ENCODE assay signal across 11 cellular contexts in the genomic region with DNA sequence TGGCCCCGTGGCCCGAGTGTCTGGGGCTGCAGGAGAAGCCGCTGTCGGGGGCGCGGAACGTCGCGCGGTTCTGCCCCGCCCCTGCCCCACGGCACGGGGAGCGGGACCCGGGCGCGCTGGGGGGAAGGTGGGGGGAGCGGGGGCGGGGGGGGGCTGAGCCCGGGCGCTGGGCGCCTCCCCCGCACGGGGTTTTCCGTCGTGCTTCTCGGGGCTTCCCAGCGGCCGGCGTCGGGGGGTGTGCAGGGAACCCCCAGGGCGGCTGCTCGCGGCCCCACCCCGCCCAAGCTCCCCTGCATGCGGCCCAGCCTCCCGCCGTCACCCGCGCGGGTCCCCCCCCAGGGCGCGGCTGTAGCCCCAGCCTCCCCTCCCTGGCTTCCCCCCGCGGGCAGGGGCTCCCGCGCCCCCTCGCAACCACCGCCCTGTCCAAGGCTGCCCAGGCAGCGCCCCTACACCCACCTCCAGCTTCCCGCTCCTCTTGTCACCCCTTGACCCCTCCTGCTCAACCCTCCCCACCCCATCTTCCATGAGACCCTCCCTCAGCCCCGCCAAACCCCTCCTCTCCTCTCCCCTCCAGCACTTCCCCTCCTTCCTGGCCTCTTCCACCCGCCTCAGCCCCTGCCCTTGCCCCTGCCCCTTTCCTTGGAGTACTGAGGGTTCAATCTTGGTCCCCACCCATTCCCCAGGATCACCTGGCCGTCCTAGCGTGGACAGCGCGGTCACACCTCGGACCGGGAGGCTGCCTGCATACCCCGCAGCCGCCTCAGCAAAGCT. TPM values are rescaled to one million over a fixed set of nuclear protein-coding genes. Genes with fewer than 3 reads are reported as not detected.
A peak's percentile ranks its signal among the peaks of the same experiment; 100 is the strongest.
DNase-seq lines count a peak whose midpoint lies in the region; ATAC-seq, FAIRE-seq and TF ChIP-seq lines count a peak whose summit lies in the region.
"Had no signal": no experiment of that assay in that cellular context is flagged by ENCODE, and none has a peak within 500 bp of the region (broad histone marks: within the 10 kb centered on the region; RNA-seq: fewer than 3 reads in every experiment).

No MANE protein-coding gene starts in this region.

- ATAC-seq in stimulated activated memory B cell treated with anti-CD40 and anti-IgM and Interleukin-4, amounts not matched to agents 10 μg/mL and 1 μg/mL and 100 μg/mL, for 72 hours, result peak; percentile 73
- no peak for ATAC-seq in right lobe of liver

- H3K36me3 Mint-ChIP-seq in activated T-cell treated with anti-CD3 and anti-CD28 coated beads, Interleukin-2, amount 50 U/mL, for 24 hours (ENCODE audit: low read depth), result no peaks in the 10 kb centered on the region
- H3K36me3 Mint-ChIP-seq in stimulated activated memory B cell treated with anti-CD40 and anti-IgM and Interleukin-4, amounts not matched to agents 10 μg/mL and 1 μg/mL and 100 μg/mL, for 72 hours, result no peaks in the 10 kb centered on the region
- H3K36me3 Mint-ChIP-seq: brain had no signal

- H3K4me3 ChIP-seq in HUES48 (ENCODE audit: low read depth, low read length) (peak overlapping the region; percentile 21; the same call in 1 of the 2 replicates), right lobe of liver (no peak overlapping the region)
- H3K4me3 ChIP-seq: upper lobe of left lung had no signal

- peaks cover 23% of the 10 kb centered on the region for H3K4me1 Mint-ChIP-seq in activated T-cell treated with anti-CD3 and anti-CD28 coated beads, Interleukin-2, amount 50 U/mL, for 24 hours (ENCODE audit: low read depth)
- peaks cover 35% of the 10 kb centered on the region for H3K4me1 Mint-ChIP-seq in stimulated activated memory B cell treated with anti-CD40 and anti-IgM and Interleukin-4, amounts not matched to agents 10 μg/mL and 1 μg/mL and 100 μg/mL, for 72 hours
- H3K4me1 Mint-ChIP-seq: brain had no signal

- H3K27ac ChIP-seq in HUES48 (ENCODE audit: low read depth, low read length) (no peak overlapping the region), right lobe of liver (no peak overlapping the region)

- H3K27ac Mint-ChIP-seq in activated T-cell treated with anti-CD3 and anti-CD28 coated beads, Interleukin-2, amount 50 U/mL, for 24 hours, result peak overlapping the region; percentile 40
- H3K27ac Mint-ChIP-seq in stimulated activated memory B cell treated with anti-CD40 and anti-IgM and Interleukin-4, amounts not matched to agents 10 μg/mL and 1 μg/mL and 100 μg/mL, for 72 hours, result peak overlapping the region; percentile 77
- H3K27ac Mint-ChIP-seq: brain had no signal

- H3K27me3 ChIP-seq in HUES48 (ENCODE audit: control insufficient read depth, insufficient read depth, low read length) (peaks cover 57% of the 10 kb centered on the region), right lobe of liver (peaks cover 0 to 24% of the 10 kb centered on the region in 2 donors)

- WGBS in right lobe of liver (ENCODE audit: insufficient coverage, low coverage, low lambda C conversion rate, missing lambda C conversion rate), result 4% methylated on average over 11 of the region's 61 CpGs

- H3K4me3 Mint-ChIP-seq in activated T-cell treated with anti-CD3 and anti-CD28 coated beads, Interleukin-2, amount 50 U/mL, for 24 hours, result peak overlapping the region; percentile 55
- peak overlapping the region; percentile 84 for H3K4me3 Mint-ChIP-seq in stimulated activated memory B cell treated with anti-CD40 and anti-IgM and Interleukin-4, amounts not matched to agents 10 μg/mL and 1 μg/mL and 100 μg/mL, for 72 hours
- H3K4me3 Mint-ChIP-seq: brain had no signal

- peaks cover 4% of the 10 kb centered on the region; the same call in 1 of the 2 replicates for H3K4me1 ChIP-seq in HUES48 (ENCODE audit: control insufficient read depth, insufficient read depth, low read length)
- peaks cover 0 to 2% (median 0%) of the 10 kb centered on the region in 4 donors for H3K4me1 ChIP-seq in right lobe of liver

- peaks cover 17% of the 10 kb centered on the region for H3K27me3 Mint-ChIP-seq in activated T-cell treated with anti-CD3 and anti-CD28 coated beads, Interleukin-2, amount 50 U/mL, for 24 hours
- peaks cover 15% of the 10 kb centered on the region for H3K27me3 Mint-ChIP-seq in stimulated activated memory B cell treated with anti-CD40 and anti-IgM and Interleukin-4, amounts not matched to agents 10 μg/mL and 1 μg/mL and 100 μg/mL, for 72 hours

- H3K9me3 ChIP-seq in HUES48 (ENCODE audit: control insufficient read depth, insufficient read depth, low read length), result no peaks in the 10 kb centered on the region
- no peaks in the 10 kb centered on the region for H3K9me3 ChIP-seq in right lobe of liver
- H3K9me3 ChIP-seq: upper lobe of left lung had no signal

- no peaks in the 10 kb centered on the region for H3K9me3 Mint-ChIP-seq in activated T-cell treated with anti-CD3 and anti-CD28 coated beads, Interleukin-2, amount 50 U/mL, for 24 hours
- no peaks in the 10 kb centered on the region for H3K9me3 Mint-ChIP-seq in stimulated activated memory B cell treated with anti-CD40 and anti-IgM and Interleukin-4, amounts not matched to agents 10 μg/mL and 1 μg/mL and 100 μg/mL, for 72 hours
- H3K9me3 Mint-ChIP-seq: brain had no signal

- H3K36me3 ChIP-seq in HUES48 (ENCODE audit: control insufficient read depth, insufficient read depth, low read length), result no peaks in the 10 kb centered on the region
- H3K36me3 ChIP-seq in right lobe of liver, result no peaks in the 10 kb centered on the region
- H3K36me3 ChIP-seq: upper lobe of left lung had no signal

- TF ChIP-seq CTCF in right lobe of liver (IDR thresholded peaks at IDR 0.05), result no peak

- intact Hi-C loops in right lobe of liver (cut with DNase I), result no loop called here

- no peak overlapping the region for H3K9ac ChIP-seq in HUES48 (ENCODE audit: low read depth, low read length)

- TF ChIP-seq POLR2A in right lobe of liver (IDR thresholded peaks at IDR 0.05), result no peak

- no peak for FAIRE-seq in urothelium cell line (lab: Jason Lieb, UNC)

- DNase-seq in activated T-cell treated with anti-CD3 and anti-CD28 coated beads, Interleukin-2, amount 50 U/mL, for 24 hours, result peak; percentile 72
- DNase-seq in iPS-NIHi7 (ENCODE audit: extremely low spot score), result peak; percentile 18
- DNase-seq in SHP77 (lab: John Stamatoyannopoulos, UW), result no peak
- no peak for DNase-seq in right lobe of liver
- no peak for DNase-seq in urothelium cell line (ENCODE audit: low spot score)
- DNase-seq in LoVo (ENCODE audit: low spot score), result no peak

RNA-seq across cellular contexts. Expression of gene IL17REL, which starts 1.7 kb away (rescaled TPM):
- total RNA-seq in right lobe of liver, result not detected
- total RNA-seq: M059J had no signal

RNA-seq across cellular contexts. Expression of gene TTLL8, which starts 47.2 kb away (rescaled TPM):
- not detected for total RNA-seq in right lobe of liver
- total RNA-seq: M059J, upper lobe of left lung had no signal

RNA-seq across cellular contexts. Expression of gene PIM3, which starts 50.3 kb away (rescaled TPM):
- total RNA-seq in right lobe of liver, result 10 to 100 TPM; 26.7 to 64.4 (median 32.8) TPM

Comparison
In these comparisons a context has a peak if more than half of its experiments do, and no peak if none do; other contexts are left out.
1. DNase-seq: peak in activated T-cell treated with anti-CD3 and anti-CD28 coated beads, Interleukin-2, amount 50 U/mL, for 24 hours (single experiment) and iPS-NIHi7 (single experiment); none in SHP77 (0 of 2), right lobe of liver (0 of 3), urothelium cell line (single experiment) and LoVo (single experiment).